In genomic region chrX:67939270-67939669, GRCh38 we compare ENCODE assay signal across 8 cellular contexts.
"Had no signal": no experiment of that assay in that cellular context is flagged by ENCODE, and none has a peak within 500 bp of the region (broad histone marks: within the 10 kb centered on the region; RNA-seq: fewer than 3 reads in every experiment).

No MANE protein-coding gene starts in this region.

- FAIRE-seq: G401.6, GM12878, GM12891, GM12892, GM18507, GM19239 had no signal

- H3K4me3 ChIP-seq: GM12878 had no signal

- ATAC-seq: GM12878 had no signal

- DNase-seq: GDM1, GF-D8 had no signal
